In the genomic region with DNA sequence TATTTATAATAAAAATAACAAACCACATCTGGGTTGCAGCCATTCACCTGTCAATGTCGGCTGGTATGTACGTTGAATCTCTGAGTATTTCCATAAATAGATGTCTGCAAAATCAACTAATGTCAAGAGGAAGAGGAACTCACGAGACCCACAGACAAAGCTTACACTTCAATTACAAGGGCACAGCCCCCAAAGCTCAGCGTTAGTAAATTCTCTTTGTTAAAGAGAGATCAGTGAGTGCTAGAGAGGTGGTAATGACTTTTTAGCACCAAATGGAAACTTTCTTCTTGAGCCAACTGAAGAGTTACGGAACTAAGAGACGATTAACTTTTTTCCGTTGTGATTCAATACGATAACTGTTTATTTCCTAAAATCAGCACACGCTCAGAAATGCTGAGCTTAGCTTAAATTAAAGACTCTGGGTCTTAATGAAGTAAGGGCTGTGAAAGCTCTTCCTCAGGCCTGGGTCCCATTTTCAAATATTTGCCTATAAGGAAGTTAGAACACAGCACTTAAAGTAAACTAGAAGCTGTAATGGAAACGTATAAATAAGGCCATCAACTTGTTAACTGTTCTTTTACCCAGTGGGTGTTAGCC, we compare ENCODE assay signal across 11 cellular contexts. TPM values are rescaled to one million over a fixed set of nuclear protein-coding genes. Genes with fewer than 3 reads are reported as not detected.
A peak's percentile ranks its signal among the peaks of the same experiment; 100 is the strongest.
DNase-seq lines count a peak whose midpoint lies in the region; ATAC-seq and TF ChIP-seq lines count a peak whose summit lies in the region.
"Had no signal": no experiment of that assay in that cellular context is flagged by ENCODE, and none has a peak within 500 bp of the region (broad histone marks: within the 10 kb centered on the region; RNA-seq: fewer than 3 reads in every experiment).

No MANE protein-coding gene starts in this region.

- H3K9me2 ChIP-seq in Karpas-422 (replicated peaks; ENCODE audit: insufficient read depth, low read length) = no peaks in the 10 kb centered on the region

- peak overlapping the region; percentile 33 for H3K4me3 Mint-ChIP-seq in activated T-helper 17 cell treated with anti-CD3 and anti-CD28 coated beads, Interleukin-2, amount 50 U/mL, for 72 hours
- H3K4me3 Mint-ChIP-seq in progenitor cell of endocrine pancreas (ENCODE audit: low read depth) (no peak overlapping the region), chondrocyte (ENCODE audit: unreplicated experiment) (no peak overlapping the region)
- H3K4me3 Mint-ChIP-seq: neural crest cell had no signal

- H3K36me3 Mint-ChIP-seq in activated T-helper 17 cell treated with anti-CD3 and anti-CD28 coated beads, Interleukin-2, amount 50 U/mL, for 72 hours (ENCODE audit: low read depth) = peaks cover 72% of the 10 kb centered on the region
- H3K36me3 Mint-ChIP-seq in progenitor cell of endocrine pancreas (ENCODE audit: insufficient read depth) (peaks cover 2% of the 10 kb centered on the region), chondrocyte (ENCODE audit: low read depth) (peaks cover 29% of the 10 kb centered on the region)

- H3K27ac Mint-ChIP-seq in activated T-helper 17 cell treated with anti-CD3 and anti-CD28 coated beads, Interleukin-2, amount 50 U/mL, for 72 hours = no peak overlapping the region
- H3K27ac Mint-ChIP-seq in progenitor cell of endocrine pancreas (peak overlapping the region; percentile 78), chondrocyte (ENCODE audit: unreplicated experiment) (no peak overlapping the region)

- no peak overlapping the region for H2AFZ ChIP-seq in Karpas-422 (ENCODE audit: low read length)

- no peaks in the 10 kb centered on the region for H3K9me3 Mint-ChIP-seq in activated T-helper 17 cell treated with anti-CD3 and anti-CD28 coated beads, Interleukin-2, amount 50 U/mL, for 72 hours
- H3K9me3 Mint-ChIP-seq in progenitor cell of endocrine pancreas (ENCODE audit: low read depth) (no peaks in the 10 kb centered on the region), chondrocyte (ENCODE audit: low read depth) (no peaks in the 10 kb centered on the region)
- H3K9me3 Mint-ChIP-seq: neural crest cell had no signal

- H3K9ac ChIP-seq in Karpas-422 (ENCODE audit: low read length) = peak overlapping the region; percentile 67

- H3K4me1 Mint-ChIP-seq in activated T-helper 17 cell treated with anti-CD3 and anti-CD28 coated beads, Interleukin-2, amount 50 U/mL, for 72 hours = peaks cover 12% of the 10 kb centered on the region
- H3K4me1 Mint-ChIP-seq in progenitor cell of endocrine pancreas (ENCODE audit: low read depth) (no peaks in the 10 kb centered on the region), chondrocyte (ENCODE audit: low read depth) (no peaks in the 10 kb centered on the region)
- H3K4me1 Mint-ChIP-seq: neural crest cell had no signal

- no peaks in the 10 kb centered on the region for H4K20me1 ChIP-seq in Karpas-422 (ENCODE audit: insufficient read depth, low read depth, low read length)

- peak overlapping the region; percentile 99 for H3K27ac ChIP-seq in Karpas-422 (ENCODE audit: low read length)

- peak overlapping the region; percentile 82 for H3K4me2 ChIP-seq in Karpas-422 (ENCODE audit: low read depth, low read length, poor library complexity, severe bottlenecking)

- H3K9me3 ChIP-seq in Karpas-422 (ENCODE audit: low read length) = no peaks in the 10 kb centered on the region

- peak; percentile 42 for ATAC-seq in activated T-helper 17 cell treated with anti-CD3 and anti-CD28 coated beads, Interleukin-2, amount 50 U/mL, for 72 hours (replicated peaks)
- ATAC-seq in HG03025 (IDR thresholded peaks at IDR 0.05; ENCODE audit: low FRiP score, unreplicated experiment) = no peak
- ATAC-seq: SK-N-SH treated with all-trans-retinoic acid at 6 μM for 48 hours had no signal

- peaks cover 14% of the 10 kb centered on the region for H3K79me2 ChIP-seq in Karpas-422 (ENCODE audit: low read length)

- no peaks in the 10 kb centered on the region for H3K27me3 ChIP-seq in GM06990 (replicated peaks; ENCODE audit: control insufficient read depth, insufficient read depth, low read length)
- H3K27me3 ChIP-seq in Karpas-422 (ENCODE audit: low read length) = no peaks in the 10 kb centered on the region

- H3K36me3 ChIP-seq in GM06990 (ENCODE audit: control insufficient read depth, insufficient read depth, low read length) (peaks cover 3% of the 10 kb centered on the region; the same call in 1 of the 2 replicates), Karpas-422 (ENCODE audit: insufficient read depth, low read length) (peaks cover 17% of the 10 kb centered on the region)

- TF ChIP-seq CTCF in GM06990 (IDR thresholded peaks at IDR 0.05; ENCODE audit: insufficient read depth, low read length, poor library complexity, severe bottlenecking) = no peak
- TF ChIP-seq CTCF in progenitor cell of endocrine pancreas (IDR thresholded peaks at IDR 0.05; ENCODE audit: unreplicated experiment) = no peak
- no peak for TF ChIP-seq CTCF in chondrocyte (IDR thresholded peaks at IDR 0.05)

- no peak overlapping the region for H3K4me3 ChIP-seq in GM06990 (replicated peaks; ENCODE audit: low read depth, low read length)
- peak overlapping the region; percentile 53 for H3K4me3 ChIP-seq in Karpas-422 (ENCODE audit: low read length)

- DNase-seq in GM06990 (ENCODE audit: extremely low read depth, insufficient read length) = peak; percentile 21
- DNase-seq in Karpas-422 = peak; percentile 86
- DNase-seq in progenitor cell of endocrine pancreas (ENCODE audit: low spot score, unreplicated experiment) = no peak
- no peak for DNase-seq in chondrocyte (ENCODE audit: low spot score)
- no peak for DNase-seq in A172 (ENCODE audit: low spot score)
- DNase-seq: activated CD4-positive, CD25-positive, alpha-beta regulatory T cell treated with anti-CD3 and anti-CD28 coated beads, Interleukin-2, amount 50 U/mL, for 72 hours; NCI-H2107 had no signal

- peaks cover 43% of the 10 kb centered on the region for H3K4me1 ChIP-seq in Karpas-422 (ENCODE audit: low read length)

- H3K27me3 Mint-ChIP-seq in activated T-helper 17 cell treated with anti-CD3 and anti-CD28 coated beads, Interleukin-2, amount 50 U/mL, for 72 hours = no peaks in the 10 kb centered on the region
- no peaks in the 10 kb centered on the region for H3K27me3 Mint-ChIP-seq in progenitor cell of endocrine pancreas
- H3K27me3 Mint-ChIP-seq in chondrocyte (ENCODE audit: low read depth) = no peaks in the 10 kb centered on the region

RNA-seq across cellular contexts. Expression of gene TFIP11, which starts 22.7 kb away (rescaled TPM):
- total RNA-seq in Karpas-422 (2014; rRNA removed; shearing (Covaris generic); ENCODE audit: low replicate concordance) = 39.4 and 46.0 TPM in 2 replicates
- total RNA-seq in activated T-helper 17 cell treated with anti-CD3 and anti-CD28 coated beads, Interleukin-2, amount 50 U/mL, for 72 hours = 10 to 100 TPM; 44.8 to 50.4 TPM
- total RNA-seq in progenitor cell of endocrine pancreas (36.4 and 38.7 TPM in 2 replicates), chondrocyte (30.6 to 34.7 TPM (median 33.3 TPM) in 3 replicates)
- 21.1 and 23.1 TPM in 2 replicates for total RNA-seq in A172 (2014; rRNA removed; shearing (Covaris generic))

RNA-seq across cellular contexts. Expression of gene SRRD, which starts 51.3 kb away (rescaled TPM):
- 13.8 and 43.5 TPM in 2 replicates for total RNA-seq in Karpas-422 (2014; rRNA removed; shearing (Covaris generic); ENCODE audit: low replicate concordance)
- 10 to 100 TPM; 22.2 to 40.3 TPM for total RNA-seq in activated T-helper 17 cell treated with anti-CD3 and anti-CD28 coated beads, Interleukin-2, amount 50 U/mL, for 72 hours
- total RNA-seq in progenitor cell of endocrine pancreas = 23.2 and 25.4 TPM in 2 replicates
- total RNA-seq in chondrocyte = 21.4 to 27.5 TPM (median 23.2 TPM) in 3 replicates
- 19.2 and 24.1 TPM in 2 replicates for total RNA-seq in A172 (2014; rRNA removed; shearing (Covaris generic))

RNA-seq across cellular contexts. Expression of gene HPS4, which starts 51.4 kb away (rescaled TPM):
- 42.1 and 46.1 TPM in 2 replicates for total RNA-seq in Karpas-422 (2014; rRNA removed; shearing (Covaris generic); ENCODE audit: low replicate concordance)
- 10 to 100 TPM; 36.4 to 56.3 TPM for total RNA-seq in activated T-helper 17 cell treated with anti-CD3 and anti-CD28 coated beads, Interleukin-2, amount 50 U/mL, for 72 hours
- 42.7 and 43.2 TPM in 2 replicates for total RNA-seq in progenitor cell of endocrine pancreas
- 26.9 to 29.7 TPM (median 28.2 TPM) in 3 replicates for total RNA-seq in chondrocyte
- 18.4 and 20.4 TPM in 2 replicates for total RNA-seq in A172 (2014; rRNA removed; shearing (Covaris generic))

RNA-seq across cellular contexts. Expression of gene TPST2, which starts 55.0 kb away (rescaled TPM):
- 52.9 and 61.4 TPM in 2 replicates for total RNA-seq in Karpas-422 (2014; rRNA removed; shearing (Covaris generic); ENCODE audit: low replicate concordance)
- total RNA-seq in activated T-helper 17 cell treated with anti-CD3 and anti-CD28 coated beads, Interleukin-2, amount 50 U/mL, for 72 hours = 10 to 100 TPM; 23.2 to 27.5 TPM
- 16.6 and 19.1 TPM in 2 replicates for total RNA-seq in progenitor cell of endocrine pancreas
- 75.8 to 80.3 TPM (median 77.1 TPM) in 3 replicates for total RNA-seq in chondrocyte
- 5.5 and 9.5 TPM in 2 replicates for total RNA-seq in A172 (2014; rRNA removed; shearing (Covaris generic))

Comparison
In these comparisons a context has a peak if more than half of its experiments do, and no peak if none do; other contexts are left out.
1. DNase-seq: peak in GM06990 (single experiment) and Karpas-422 (single experiment); none in progenitor cell of endocrine pancreas (single experiment), chondrocyte (single experiment) and A172 (single experiment).